15 cellular contexts compared by ENCODE assay signal in genomic region chr3:197015790-197016705, GRCh38.
"Had no signal": no experiment of that assay in that cellular context is flagged by ENCODE, and none has a peak within 500 bp of the region (broad histone marks: within the 10 kb centered on the region; RNA-seq: fewer than 3 reads in every experiment).

No MANE protein-coding gene starts in this region.

- H3K4me1 ChIP-seq: adrenal gland, suprapubic skin, upper lobe of left lung had no signal

- DNase-seq: activated CD8-positive, alpha-beta memory T cell treated with anti-CD3 and anti-CD28 coated beads, Interleukin-2, amount 50 U/mL, for 48 hours; activated CD8-positive, alpha-beta T cell treated with anti-CD3 and anti-CD28 coated beads, Interleukin-2, amount 10 ng/mL, durations not matched to agents 7 days and 5 days; activated naive CD4-positive, alpha-beta T cell treated with Interleukin-2 at 50 U/mL for 16 hours; adrenal gland; central memory CD4-positive, alpha-beta T cell; cortex of kidney; effector CD8-positive, alpha-beta T cell; nephron progenitor cell; ovary had no signal

- H3K9me3 ChIP-seq: adrenal gland, heart left ventricle, ovary, suprapubic skin, upper lobe of left lung had no signal

- H3K36me3 ChIP-seq: adrenal gland, heart left ventricle, ovary, suprapubic skin, upper lobe of left lung had no signal

- H3K4me3 ChIP-seq: adrenal gland, heart left ventricle, ovary, suprapubic skin, upper lobe of left lung had no signal

- H3K4me3 Mint-ChIP-seq: activated CD8-positive, alpha-beta T cell treated with anti-CD3 and anti-CD28 coated beads, Interleukin-2, amount 10 ng/mL, durations not matched to agents 7 days and 5 days; nephron progenitor cell had no signal

- H3K27ac ChIP-seq: adrenal gland, heart left ventricle, ovary, suprapubic skin, upper lobe of left lung, VCaP had no signal

- H3K27ac Mint-ChIP-seq: activated CD8-positive, alpha-beta T cell treated with anti-CD3 and anti-CD28 coated beads, Interleukin-2, amount 10 ng/mL, durations not matched to agents 7 days and 5 days; nephron progenitor cell had no signal

- H3K27me3 ChIP-seq: heart left ventricle, ovary, suprapubic skin, upper lobe of left lung had no signal

- H3K9me3 Mint-ChIP-seq: nephron progenitor cell had no signal

- ATAC-seq: activated CD8-positive, alpha-beta T cell treated with anti-CD3 and anti-CD28 coated beads, Interleukin-2, amount 10 ng/mL, durations not matched to agents 7 days and 5 days; heart left ventricle had no signal

- FAIRE-seq: frontal cortex, islet of Langerhans had no signal
